In the genomic region with DNA sequence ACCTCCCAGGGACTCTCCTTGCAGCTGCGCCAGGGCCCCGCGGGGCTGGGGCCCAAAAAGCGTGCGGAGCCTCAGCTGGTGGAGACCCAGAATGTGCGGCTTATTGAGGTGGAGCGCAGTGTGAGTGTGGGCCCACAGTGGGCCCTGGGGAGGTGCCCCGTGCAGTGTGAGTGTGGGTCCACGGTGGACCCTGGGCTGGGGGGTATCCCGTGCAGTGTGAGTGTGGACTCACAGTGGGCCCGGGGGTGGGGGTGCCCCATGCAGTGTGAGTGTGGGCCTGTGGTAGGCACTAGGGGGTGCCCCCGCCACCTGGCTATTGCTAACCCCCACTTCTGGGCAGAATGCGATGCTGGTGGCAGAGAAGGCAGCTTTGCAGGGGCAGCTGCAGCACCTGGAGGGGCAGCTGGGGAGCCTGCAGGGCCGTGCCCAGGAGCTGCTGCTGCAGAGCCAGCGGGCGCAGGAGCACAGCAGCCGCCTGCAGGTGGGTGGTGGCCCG, we compare ENCODE assay signal across 23 cellular contexts. TPM values are rescaled to one million over a fixed set of nuclear protein-coding genes. Genes with fewer than 3 reads are reported as not detected.
DNase-seq lines count a peak whose midpoint lies in the region; ATAC-seq lines count a peak whose summit lies in the region.
"Had no signal": no experiment of that assay in that cellular context is flagged by ENCODE, and none has a peak within 500 bp of the region (broad histone marks: within the 10 kb centered on the region; RNA-seq: fewer than 3 reads in every experiment).

No MANE protein-coding gene starts in this region.

- no peak overlapping the region for H2BK12ac ChIP-seq in mesenchymal stem cell (ENCODE audit: low read length in 2 of 2)

- H3K18ac ChIP-seq in mesenchymal stem cell (ENCODE audit: low read depth in 1 of 2, low read length in 2 of 2): no peak overlapping the region

- no peak overlapping the region for H4K8ac ChIP-seq in mesenchymal stem cell (ENCODE audit: low read length)

- no peak overlapping the region for H3K27ac ChIP-seq in mesenchymal stem cell (ENCODE audit: low read length, poor library complexity, severe bottlenecking)
- H3K27ac ChIP-seq: GM23248 had no signal

- no peak overlapping the region for H2BK120ac ChIP-seq in mesenchymal stem cell (ENCODE audit: low read depth, low read length)

- no peaks in the 10 kb centered on the region for H3K9me3 Mint-ChIP-seq in activated T-cell treated with anti-CD3 and anti-CD28 coated beads, Interleukin-2, amount 50 U/mL, for 72 hours
- H3K9me3 Mint-ChIP-seq in activated T-cell treated with anti-CD3 and anti-CD28 coated beads, Interleukin-2, amount 50 U/mL, for 24 hours: no peaks in the 10 kb centered on the region
- H3K9me3 Mint-ChIP-seq in stimulated activated naive B cell treated with anti-CD40 and anti-IgM and Interleukin-4, amounts not matched to agents 10 μg/mL and 1 μg/mL and 100 μg/mL, for 72 hours: no peaks in the 10 kb centered on the region
- no peaks in the 10 kb centered on the region for H3K9me3 Mint-ChIP-seq in activated T-cell treated with anti-CD3 and anti-CD28 coated beads, Interleukin-2, amount 50 U/mL, for 4 hours
- H3K9me3 Mint-ChIP-seq: CD4-positive, alpha-beta memory T cell had no signal

- H2AK5ac ChIP-seq in mesenchymal stem cell (ENCODE audit: low read length, severe bottlenecking): no peak overlapping the region

- H3K4me2 ChIP-seq in mesenchymal stem cell (ENCODE audit: low read length, poor library complexity, severe bottlenecking): no peak overlapping the region

- H3K9me3 ChIP-seq in T-helper 17 cell (ENCODE audit: control insufficient read depth, low read length, poor library complexity, severe bottlenecking): no peaks in the 10 kb centered on the region
- no peaks in the 10 kb centered on the region for H3K9me3 ChIP-seq in mesenchymal stem cell (ENCODE audit: control insufficient read depth, low read length)

- peaks cover 2 to 6% of the 10 kb centered on the region in 2 donors for H3K36me3 Mint-ChIP-seq in activated T-cell treated with anti-CD3 and anti-CD28 coated beads, Interleukin-2, amount 50 U/mL, for 72 hours (ENCODE audit: insufficient read depth in 2 of 2)
- H3K36me3 Mint-ChIP-seq in activated T-cell treated with anti-CD3 and anti-CD28 coated beads, Interleukin-2, amount 50 U/mL, for 24 hours (ENCODE audit: low read depth): peaks cover 55% of the 10 kb centered on the region
- H3K36me3 Mint-ChIP-seq in T-helper 17 cell (ENCODE audit: low read depth): no peaks in the 10 kb centered on the region
- peaks cover 39 to 44% of the 10 kb centered on the region in 2 donors for H3K36me3 Mint-ChIP-seq in stimulated activated naive B cell treated with anti-CD40 and anti-IgM and Interleukin-4, amounts not matched to agents 10 μg/mL and 1 μg/mL and 100 μg/mL, for 72 hours
- peaks cover 5% of the 10 kb centered on the region for H3K36me3 Mint-ChIP-seq in activated T-cell treated with anti-CD3 and anti-CD28 coated beads, Interleukin-2, amount 50 U/mL, for 4 hours (ENCODE audit: insufficient read depth)

- H3K4me3 Mint-ChIP-seq in activated T-cell treated with anti-CD3 and anti-CD28 coated beads, Interleukin-2, amount 50 U/mL, for 72 hours: no peak overlapping the region
- H3K4me3 Mint-ChIP-seq in activated T-cell treated with anti-CD3 and anti-CD28 coated beads, Interleukin-2, amount 50 U/mL, for 24 hours: no peak overlapping the region
- H3K4me3 Mint-ChIP-seq in T-helper 17 cell: no peak overlapping the region
- no peak overlapping the region for H3K4me3 Mint-ChIP-seq in stimulated activated naive B cell treated with anti-CD40 and anti-IgM and Interleukin-4, amounts not matched to agents 10 μg/mL and 1 μg/mL and 100 μg/mL, for 72 hours
- no peak overlapping the region for H3K4me3 Mint-ChIP-seq in activated T-cell treated with anti-CD3 and anti-CD28 coated beads, Interleukin-2, amount 50 U/mL, for 4 hours
- H3K4me3 Mint-ChIP-seq: B cell had no signal

- H2BK15ac ChIP-seq in mesenchymal stem cell (ENCODE audit: low read depth, poor library complexity, severe bottlenecking): no peak overlapping the region

- H3K4me1 ChIP-seq in mesenchymal stem cell (ENCODE audit: control insufficient read depth, insufficient read depth, low read depth, low read length): peaks cover 17% of the 10 kb centered on the region

- H3K27me3 Mint-ChIP-seq in activated T-cell treated with anti-CD3 and anti-CD28 coated beads, Interleukin-2, amount 50 U/mL, for 72 hours (ENCODE audit: low read depth): no peaks in the 10 kb centered on the region
- H3K27me3 Mint-ChIP-seq in activated T-cell treated with anti-CD3 and anti-CD28 coated beads, Interleukin-2, amount 50 U/mL, for 24 hours: no peaks in the 10 kb centered on the region
- H3K27me3 Mint-ChIP-seq in T-helper 17 cell: no peaks in the 10 kb centered on the region
- no peaks in the 10 kb centered on the region for H3K27me3 Mint-ChIP-seq in stimulated activated naive B cell treated with anti-CD40 and anti-IgM and Interleukin-4, amounts not matched to agents 10 μg/mL and 1 μg/mL and 100 μg/mL, for 72 hours
- H3K27me3 Mint-ChIP-seq in activated T-cell treated with anti-CD3 and anti-CD28 coated beads, Interleukin-2, amount 50 U/mL, for 4 hours (ENCODE audit: low read depth): no peaks in the 10 kb centered on the region
- H3K27me3 Mint-ChIP-seq: B cell; CD4-positive, alpha-beta memory T cell had no signal

- H3K27me3 ChIP-seq in mesenchymal stem cell (ENCODE audit: control insufficient read depth in 1 of 2, insufficient read depth in 1 of 2, low read length in 2 of 2): peaks cover 0 to 12% of the 10 kb centered on the region in 2 experiments

- no peak overlapping the region for H3K23ac ChIP-seq in mesenchymal stem cell (ENCODE audit: low read length in 2 of 2)

- H2BK5ac ChIP-seq in mesenchymal stem cell (ENCODE audit: low read depth, low read length, poor library complexity, severe bottlenecking): no peak overlapping the region

- peak overlapping the region; percentile 11 for H4K91ac ChIP-seq in mesenchymal stem cell (ENCODE audit: low read length)

- peak overlapping the region; percentile 20 for H3K27ac Mint-ChIP-seq in activated T-cell treated with anti-CD3 and anti-CD28 coated beads, Interleukin-2, amount 50 U/mL, for 72 hours
- no peak overlapping the region for H3K27ac Mint-ChIP-seq in activated T-cell treated with anti-CD3 and anti-CD28 coated beads, Interleukin-2, amount 50 U/mL, for 24 hours
- H3K27ac Mint-ChIP-seq in T-helper 17 cell: no peak overlapping the region
- H3K27ac Mint-ChIP-seq in stimulated activated naive B cell treated with anti-CD40 and anti-IgM and Interleukin-4, amounts not matched to agents 10 μg/mL and 1 μg/mL and 100 μg/mL, for 72 hours: no peak overlapping the region
- H3K27ac Mint-ChIP-seq: B cell had no signal

- no peaks in the 10 kb centered on the region for H3K36me3 ChIP-seq in mesenchymal stem cell (ENCODE audit: control insufficient read depth in 1 of 2, insufficient read depth in 2 of 2, low read depth in 1 of 2, low read length in 2 of 2)

- no peak for DNase-seq in activated T-cell treated with anti-CD3 and anti-CD28 coated beads, Interleukin-2, amount 50 U/mL, for 72 hours
- no peak for DNase-seq in activated T-cell treated with anti-CD3 and anti-CD28 coated beads, Interleukin-2, amount 50 U/mL, for 24 hours
- DNase-seq in T-helper 17 cell: no peak
- DNase-seq in mesenchymal stem cell: no peak
- no peak for DNase-seq in stimulated activated naive B cell treated with anti-CD40 and anti-IgM and Interleukin-4, amounts not matched to agents 10 μg/mL and 1 μg/mL and 100 μg/mL, for 72 hours
- DNase-seq in GF-D8 (lab: John Stamatoyannopoulos, UW): no peak
- DNase-seq in activated T-cell treated with anti-CD3 and anti-CD28 coated beads, Interleukin-2, amount 50 U/mL, for 4 hours: no peak
- DNase-seq in C1 segment of cervical spinal cord (lab: John Stamatoyannopoulos, UW): no peak
- DNase-seq: CD4-positive, alpha-beta memory T cell; DMS53; EL; GM23248; KG1; NCI-H1105 treated with DMSO at 0.1 percent for 48 hours; NCI-H1694; NCI-H2081 treated with DMSO at 0.1 percent for 48 hours; NCI-H510A; NCI-H748 treated with DMSO at 0.1 percent for 48 hours; NK-92 treated with Interleukin-12 subunit alpha and Interleukin-12 subunit beta, amount 100 ng/mL, for 24 hours; OCI-M1; SHP77 treated with DMSO at 0.1 percent for 48 hours had no signal

- H3K9ac ChIP-seq in mesenchymal stem cell (ENCODE audit: low read length): no peak overlapping the region
- H3K9ac ChIP-seq: GM23248 had no signal

- no peak overlapping the region for H2AFZ ChIP-seq in mesenchymal stem cell (ENCODE audit: low read depth, low read length)
- H2AFZ ChIP-seq: GM23248 had no signal

- peaks cover 13% of the 10 kb centered on the region for H3K4me1 Mint-ChIP-seq in activated T-cell treated with anti-CD3 and anti-CD28 coated beads, Interleukin-2, amount 50 U/mL, for 72 hours (ENCODE audit: low read depth)
- H3K4me1 Mint-ChIP-seq in activated T-cell treated with anti-CD3 and anti-CD28 coated beads, Interleukin-2, amount 50 U/mL, for 24 hours (ENCODE audit: low read depth): peaks cover 5% of the 10 kb centered on the region
- peaks cover 6% of the 10 kb centered on the region for H3K4me1 Mint-ChIP-seq in T-helper 17 cell
- peaks cover 16 to 29% of the 10 kb centered on the region in 2 donors for H3K4me1 Mint-ChIP-seq in stimulated activated naive B cell treated with anti-CD40 and anti-IgM and Interleukin-4, amounts not matched to agents 10 μg/mL and 1 μg/mL and 100 μg/mL, for 72 hours
- no peaks in the 10 kb centered on the region for H3K4me1 Mint-ChIP-seq in activated T-cell treated with anti-CD3 and anti-CD28 coated beads, Interleukin-2, amount 50 U/mL, for 4 hours (ENCODE audit: low read depth)
- H3K4me1 Mint-ChIP-seq: CD4-positive, alpha-beta memory T cell had no signal

- no peak overlapping the region for H3K4ac ChIP-seq in mesenchymal stem cell (ENCODE audit: low read depth in 1 of 2, low read length in 2 of 2)

- H3K4me3 ChIP-seq in mesenchymal stem cell (ENCODE audit: insufficient read depth in 1 of 2, low read depth in 1 of 2, low read length in 2 of 2): no peak overlapping the region
- H3K4me3 ChIP-seq: GM23248 had no signal

- H3K14ac ChIP-seq in mesenchymal stem cell (ENCODE audit: low read length in 2 of 2): no peak overlapping the region

- no peak for ATAC-seq in activated T-cell treated with anti-CD3 and anti-CD28 coated beads, Interleukin-2, amount 50 U/mL, for 72 hours (replicated peaks in 1 of 2)
- ATAC-seq in T-helper 17 cell: peak; percentile 14
- peak; percentile 10 to 20 for ATAC-seq in stimulated activated naive B cell treated with anti-CD40 and anti-IgM and Interleukin-4, amounts not matched to agents 10 μg/mL and 1 μg/mL and 100 μg/mL, for 72 hours (replicated peaks)
- ATAC-seq in activated T-cell treated with anti-CD3 and anti-CD28 coated beads, Interleukin-2, amount 50 U/mL, for 4 hours: no peak
- ATAC-seq: HCT116 had no signal

- H3K79me1 ChIP-seq in mesenchymal stem cell (replicated peaks; ENCODE audit: low read length, poor library complexity, severe bottlenecking): no peaks in the 10 kb centered on the region

- WGBS in mesenchymal stem cell: 93% methylated on average over 18 of the region's 18 CpGs

RNA-seq across cellular contexts. Expression of gene RPS6KA4, which starts 7.8 kb away (rescaled TPM):
- 10 to 100 TPM; 16.6 to 18.4 TPM for total RNA-seq in activated T-cell treated with anti-CD3 and anti-CD28 coated beads, Interleukin-2, amount 50 U/mL, for 72 hours
- total RNA-seq in T-helper 17 cell: 10 to 100 TPM; 21.5 to 26.1 TPM
- 23.7 TPM for polyA plus RNA-seq in mesenchymal stem cell (2013, experiment 1 of 2)
- 21.3 TPM for polyA plus RNA-seq in mesenchymal stem cell (2013, experiment 2 of 2)
- total RNA-seq in activated T-cell treated with anti-CD3 and anti-CD28 coated beads, Interleukin-2, amount 50 U/mL, for 4 hours: 10 to 100 TPM; 43.3 to 49.9 (median 48.1) TPM

RNA-seq across cellular contexts. Expression of gene CCDC88B, which starts 11.2 kb away (rescaled TPM):
- total RNA-seq in activated T-cell treated with anti-CD3 and anti-CD28 coated beads, Interleukin-2, amount 50 U/mL, for 72 hours: 100 to 1,000 TPM; 119 to 126 TPM
- 100 to 1,000 TPM; 111 to 153 TPM for total RNA-seq in T-helper 17 cell
- 2.0 TPM for polyA plus RNA-seq in mesenchymal stem cell (2013, experiment 1 of 2)
- 1.8 TPM for polyA plus RNA-seq in mesenchymal stem cell (2013, experiment 2 of 2)
- 10 to 100 TPM; 87.4 to 97.9 (median 96.2) TPM for total RNA-seq in activated T-cell treated with anti-CD3 and anti-CD28 coated beads, Interleukin-2, amount 50 U/mL, for 4 hours

RNA-seq across cellular contexts. Expression of gene PRDX5, which starts 33.3 kb away (rescaled TPM):
- total RNA-seq in activated T-cell treated with anti-CD3 and anti-CD28 coated beads, Interleukin-2, amount 50 U/mL, for 72 hours: 100 to 1,000 TPM; 134 to 138 TPM
- total RNA-seq in T-helper 17 cell: 10 to 100 TPM; 46.4 to 49.7 TPM
- 235 TPM for polyA plus RNA-seq in mesenchymal stem cell (2013, experiment 1 of 2)
- 233 TPM for polyA plus RNA-seq in mesenchymal stem cell (2013, experiment 2 of 2)
- 10 to 100 TPM; 78.3 to 96.8 (median 81.0) TPM for total RNA-seq in activated T-cell treated with anti-CD3 and anti-CD28 coated beads, Interleukin-2, amount 50 U/mL, for 4 hours

RNA-seq across cellular contexts. Expression of gene TRMT112, which starts 33.8 kb away (rescaled TPM):
- total RNA-seq in activated T-cell treated with anti-CD3 and anti-CD28 coated beads, Interleukin-2, amount 50 U/mL, for 72 hours: 100 to 1,000 TPM; 145 to 154 TPM
- 100 to 1,000 TPM in 1 of 2 donors, 10 to 100 TPM in 1; 95.4 to 110 TPM for total RNA-seq in T-helper 17 cell
- polyA plus RNA-seq in mesenchymal stem cell (2013, experiment 1 of 2): 364 TPM
- polyA plus RNA-seq in mesenchymal stem cell (2013, experiment 2 of 2): 351 TPM
- 100 to 1,000 TPM; 432 to 461 (median 438) TPM for total RNA-seq in activated T-cell treated with anti-CD3 and anti-CD28 coated beads, Interleukin-2, amount 50 U/mL, for 4 hours

RNA-seq across cellular contexts. Expression of gene ESRRA, which starts 45.9 kb away (rescaled TPM):
- 10 to 100 TPM; 40.5 to 42.4 TPM for total RNA-seq in activated T-cell treated with anti-CD3 and anti-CD28 coated beads, Interleukin-2, amount 50 U/mL, for 72 hours
- 10 to 100 TPM; 25.7 to 26.6 TPM for total RNA-seq in T-helper 17 cell
- 10.7 TPM for polyA plus RNA-seq in mesenchymal stem cell (2013, experiment 1 of 2)
- polyA plus RNA-seq in mesenchymal stem cell (2013, experiment 2 of 2): 10.7 TPM
- 10 to 100 TPM; 81.5 to 93.4 (median 89.3) TPM for total RNA-seq in activated T-cell treated with anti-CD3 and anti-CD28 coated beads, Interleukin-2, amount 50 U/mL, for 4 hours

Comparison
In these comparisons a context has a peak if more than half of its experiments do, and no peak if none do; other contexts are left out.
1. ATAC-seq: peak in T-helper 17 cell (single experiment) and stimulated activated naive B cell treated with anti-CD40 and anti-IgM and Interleukin-4, amounts not matched to agents 10 μg/mL and 1 μg/mL and 100 μg/mL, for 72 hours (2 of 2); none in activated T-cell treated with anti-CD3 and anti-CD28 coated beads, Interleukin-2, amount 50 U/mL, for 72 hours (0 of 2) and activated T-cell treated with anti-CD3 and anti-CD28 coated beads, Interleukin-2, amount 50 U/mL, for 4 hours (0 of 2).